In the genomic region with DNA sequence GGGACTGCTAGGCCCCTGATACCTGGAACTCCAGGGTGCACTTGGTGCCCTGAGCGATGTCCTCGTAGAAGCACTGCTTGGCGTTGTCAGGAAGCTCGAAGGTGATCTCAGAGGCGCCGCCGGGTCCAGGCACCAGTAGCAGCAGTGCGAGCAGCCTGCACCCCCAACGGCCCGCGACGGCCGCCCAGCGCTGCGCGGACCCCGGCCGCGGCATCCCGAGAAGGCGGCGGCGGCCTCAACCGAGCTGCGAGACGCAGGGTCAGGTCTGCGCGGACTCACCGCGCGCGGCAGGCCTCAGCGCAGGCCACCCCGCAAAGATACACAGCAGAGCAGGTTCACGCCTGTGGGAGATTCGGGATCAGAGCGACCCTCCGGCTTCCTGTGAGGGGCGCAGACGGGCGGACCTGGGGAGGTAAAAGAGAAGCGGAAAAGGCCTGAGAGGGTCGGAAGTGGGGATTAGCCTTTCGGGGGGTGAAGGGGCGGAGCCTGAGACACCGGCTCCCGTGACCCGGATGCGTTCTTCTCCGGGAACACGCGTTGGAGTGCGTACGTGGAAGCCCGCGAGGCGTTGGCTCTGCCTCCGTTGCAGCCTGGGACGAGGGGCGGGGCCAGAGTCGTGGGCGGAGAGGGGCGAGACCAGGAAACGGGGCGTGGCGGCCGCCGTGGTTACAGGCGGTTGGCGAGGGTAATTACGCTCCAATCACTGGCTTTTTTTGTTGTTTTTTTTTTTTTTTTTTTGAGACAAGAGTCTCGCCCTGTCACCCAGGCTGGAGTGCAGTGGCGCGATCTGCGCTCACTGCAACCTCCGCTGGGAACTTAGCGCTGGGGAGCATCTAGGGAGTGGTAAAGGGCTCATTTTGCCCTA, we compare ENCODE assay signal across 8 cellular contexts. TPM values are rescaled to one million over a fixed set of nuclear protein-coding genes. Genes with fewer than 3 reads are reported as not detected.
DNase-seq lines count a peak whose midpoint lies in the region; ATAC-seq and TF ChIP-seq lines count a peak whose summit lies in the region.

A gene (minus strand): TSS at position 458 of the 865 bp plus-strand sequence. CDS start 244 bp downstream, at position 214.

- DNase-seq in NCI-H1092 treated with DMSO at 0.1 percent for 48 hours (lab: John Stamatoyannopoulos, UW): peak; percentile 96
- DNase-seq in SKM-1 (lab: John Stamatoyannopoulos, UW; ENCODE audit: unreplicated experiment): peak; percentile 96
- DNase-seq in activated naive CD4-positive, alpha-beta T cell treated with anti-CD3 and anti-CD28 coated beads, Interleukin-2, amount 50 U/mL, for 72 hours (ENCODE audit: low spot score in 2 of 2): peak; percentile 99
- DNase-seq in glomerular visceral epithelial cell (ENCODE audit: extremely low spot score): peak; percentile 99
- DNase-seq in omental fat pad (ENCODE audit: low spot score): peak; percentile 99
- peak; percentile 100 for DNase-seq in testis

- intact Hi-C loops in testis (cut with DNase I; ENCODE audit: low total_unique reads): no loop called here

- no peaks in the 10 kb centered on the region for H3K36me3 ChIP-seq in testis (ENCODE audit: low read depth, missing control alignments)

- TF ChIP-seq CTCF in omental fat pad (IDR thresholded peaks at IDR 0.05): no peak
- TF ChIP-seq CTCF in testis (IDR thresholded peaks at IDR 0.05): peak in 2 of 3 experiments; percentile 25 to 32

- peak within 1 kb of the TSS; percentile 83 for H3K4me3 ChIP-seq in GM08714 (ENCODE audit: low read length)
- H3K4me3 ChIP-seq in testis: peak within 1 kb of the TSS; percentile 90 to 99

- no peaks in the 10 kb centered on the region for H3K9me3 Mint-ChIP-seq in activated naive CD4-positive, alpha-beta T cell treated with anti-CD3 and anti-CD28 coated beads, Interleukin-2, amount 50 U/mL, for 72 hours

- peak within 1 kb of the TSS in 1 of 2 donors; percentile 95 for H3K27ac Mint-ChIP-seq in activated naive CD4-positive, alpha-beta T cell treated with anti-CD3 and anti-CD28 coated beads, Interleukin-2, amount 50 U/mL, for 72 hours

- H3K27me3 ChIP-seq in testis: no peaks in the 10 kb centered on the region

- WGBS in testis, 2 donors: 1% methylated on average over 32 to 68 of the region's 77 CpGs

- H3K27ac ChIP-seq in testis: peak within 1 kb of the TSS; percentile 86 to 96

- H3K9me3 ChIP-seq in testis: no peaks in the 10 kb centered on the region

- peaks cover 0 to 5% of the 10 kb centered on the region in 2 donors for H3K36me3 Mint-ChIP-seq in activated naive CD4-positive, alpha-beta T cell treated with anti-CD3 and anti-CD28 coated beads, Interleukin-2, amount 50 U/mL, for 72 hours

- ATAC-seq in HG02610 (IDR thresholded peaks at IDR 0.05; ENCODE audit: unreplicated experiment): peak; percentile 94
- ATAC-seq in activated naive CD4-positive, alpha-beta T cell treated with anti-CD3 and anti-CD28 coated beads, Interleukin-2, amount 50 U/mL, for 72 hours: peak; percentile 94
- ATAC-seq in omental fat pad (ENCODE audit: low FRiP score): peak; percentile 99

- no peak for TF ChIP-seq POLR2A in testis (IDR thresholded peaks at IDR 0.05)

- peaks cover 25% of the 10 kb centered on the region for H3K4me1 ChIP-seq in testis

RNA-seq across cellular contexts. Expression of the gene that starts here (rescaled TPM):
- total RNA-seq in activated naive CD4-positive, alpha-beta T cell treated with anti-CD3 and anti-CD28 coated beads, Interleukin-2, amount 50 U/mL, for 72 hours: 10 to 100 TPM; 33.1 to 38.4 TPM
- total RNA-seq in omental fat pad (10 to 100 TPM; 73.1 to 88.5 (median 80.3) TPM), testis (100 to 1,000 TPM in 1 of 2 donors, 10 to 100 TPM in 1; 89.3 to 119 TPM)
- polyA plus RNA-seq in testis (ENCODE audit: insufficient read depth, low read depth, low replicate concordance): 43.6 TPM

Comparison
In these comparisons a context has a peak if more than half of its experiments do, and no peak if none do; other contexts are left out.
1. Peak in every context shown above with its lines: DNase-seq, ATAC-seq, H3K4me3 ChIP-seq and H3K27ac ChIP-seq.
2. CTCF ChIP-seq: peak in testis (2 of 3); none in omental fat pad (0 of 3).